Comparison of ENCODE assay signal across 1 cellular context in the genomic region with DNA sequence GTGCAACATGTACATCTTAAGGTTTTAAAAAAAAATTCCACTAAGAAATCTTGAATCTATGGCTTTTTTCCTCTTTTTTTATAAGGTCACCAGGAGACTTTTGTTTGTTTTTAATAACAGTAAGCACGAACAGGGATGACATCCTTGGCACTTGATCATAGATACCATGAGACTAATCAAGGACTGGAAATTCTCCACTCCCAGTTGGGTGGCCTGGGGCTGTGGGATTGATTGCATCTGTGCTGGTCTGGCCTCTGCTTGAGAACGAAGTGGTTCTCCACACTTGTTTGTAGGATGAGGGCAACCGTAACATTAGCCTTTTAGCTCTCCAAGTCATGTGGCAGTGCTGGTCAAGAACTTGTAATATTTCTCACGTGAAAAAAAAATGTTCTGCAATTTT.
TF ChIP-seq lines count a peak whose summit lies in the region.

No MANE protein-coding gene starts in this region.

TF ChIP-seq in SK-N-SH, 30 proteins besides CTCF, POLR2A, EP300 and RAD21:
- TF ChIP-seq ELF1 (IDR thresholded peaks at IDR 0.05), result no peak
- TF ChIP-seq RCOR1 (IDR thresholded peaks at IDR 0.05; ENCODE audit: low read length), result peak; percentile 89
- no peak for TF ChIP-seq TCF12 (IDR thresholded peaks at IDR 0.05)
- no peak for TF ChIP-seq SMC3 (IDR thresholded peaks at IDR 0.05; ENCODE audit: low read depth, low read length)
- TF ChIP-seq GATA2 (CRISPR knock-in tag; IDR thresholded peaks at IDR 0.05), result peak; percentile 89
- TF ChIP-seq POLR2AphosphoS5 (IDR thresholded peaks at IDR 0.05; ENCODE audit: low read depth, low read length), result no peak
- peak; percentile 47; the same call in 1 of the 2 replicates for TF ChIP-seq MXI1 (IDR thresholded peaks at IDR 0.05; ENCODE audit: low read depth, low read length)
- no peak for TF ChIP-seq YY1 (IDR thresholded peaks at IDR 0.05; ENCODE audit: low read depth)
- peak; percentile 70 for TF ChIP-seq CHD2 (IDR thresholded peaks at IDR 0.05; ENCODE audit: low read length, partially characterized antibody)
